6 cellular contexts compared by ENCODE assay signal in the genomic region with DNA sequence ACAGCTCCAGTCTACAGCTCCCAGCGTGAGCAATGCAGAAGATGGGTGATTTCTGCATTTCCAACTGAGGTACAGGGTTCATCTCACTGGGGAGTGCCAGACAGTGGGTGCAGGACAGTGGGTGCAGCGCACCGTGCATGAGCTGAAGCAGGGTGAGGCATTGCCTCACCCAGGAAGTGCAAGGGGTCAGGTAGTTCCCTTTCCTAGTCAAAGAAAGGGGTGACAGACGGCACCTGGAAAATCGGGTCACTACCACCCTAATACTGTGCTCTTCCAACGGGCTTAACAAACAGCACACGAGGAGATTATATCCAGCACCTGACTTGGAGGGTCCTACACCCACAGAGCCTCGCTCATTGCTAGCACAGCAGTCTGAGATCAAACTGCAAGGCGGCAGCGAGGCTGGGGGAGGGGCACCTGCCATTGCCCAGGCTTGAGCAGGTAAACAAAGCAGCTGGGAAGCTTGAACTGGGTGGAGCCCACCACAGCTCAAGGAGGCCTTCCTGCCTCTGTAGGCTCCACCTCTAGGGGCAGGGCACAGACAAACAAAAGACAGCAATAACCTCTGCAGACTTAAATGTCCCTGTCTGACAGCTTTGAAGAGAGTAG.
DNase-seq lines count a peak whose midpoint lies in the region; ATAC-seq and TF ChIP-seq lines count a peak whose summit lies in the region.
"Not testable (repeated sequence)": the region's sequence is repeated elsewhere in the genome, so short reads cannot be mapped to it uniquely, and the experiment has no call there.

No MANE protein-coding gene starts in this region.

- intact Hi-C loops in CD4-positive, alpha-beta memory T cell (cut with micrococcal nuclease); mucosa of descending colon (cut with DNase I, micrococcal nuclease): not testable (repeated sequence)

- H3K27me3 Mint-ChIP-seq in CD4-positive, alpha-beta memory T cell; T-helper 2 cell treated with Interferon-gamma antibody and Interleukin-4, amounts not matched to agents 5 μg/mL and 100 μg/mL, for 36 hours (ENCODE audit: low read depth); activated CD4-positive, alpha-beta memory T cell treated with anti-CD3 and anti-CD28 coated beads, Interleukin-2, amount 10 ng/mL, durations not matched to agents 7 days and 5 days; activated naive CD4-positive, alpha-beta T cell treated with anti-CD3 and anti-CD28 coated beads, Interleukin-2, amount 10 ng/mL, durations not matched to agents 7 days and 5 days: not testable (repeated sequence)

- H3K4me3 ChIP-seq in CD4-positive, alpha-beta memory T cell (ENCODE audit: low read length in 2 of 2); mucosa of descending colon: not testable (repeated sequence)
- peak overlapping the region; percentile 10 for H3K4me3 ChIP-seq in Jurkat, Clone E6-1 (ENCODE audit: low read length)

- H3K4me1 ChIP-seq in CD4-positive, alpha-beta memory T cell (ENCODE audit: insufficient read depth, low read length); mucosa of descending colon (ENCODE audit: low read depth): not testable (repeated sequence)

- H3K9me3 Mint-ChIP-seq in CD4-positive, alpha-beta memory T cell; activated CD4-positive, alpha-beta memory T cell treated with anti-CD3 and anti-CD28 coated beads, Interleukin-2, amount 10 ng/mL, durations not matched to agents 7 days and 5 days; activated naive CD4-positive, alpha-beta T cell treated with anti-CD3 and anti-CD28 coated beads, Interleukin-2, amount 10 ng/mL, durations not matched to agents 7 days and 5 days: not testable (repeated sequence)
- peaks cover 13% of the 10 kb centered on the region for H3K9me3 Mint-ChIP-seq in T-helper 2 cell treated with Interferon-gamma antibody and Interleukin-4, amounts not matched to agents 5 μg/mL and 100 μg/mL, for 36 hours

- ATAC-seq in mucosa of descending colon, result not testable (repeated sequence)

- H3K4me3 Mint-ChIP-seq in CD4-positive, alpha-beta memory T cell, result peak overlapping the region; percentile 3 to 66 (median 32)
- H3K4me3 Mint-ChIP-seq in T-helper 2 cell treated with Interferon-gamma antibody and Interleukin-4, amounts not matched to agents 5 μg/mL and 100 μg/mL, for 36 hours, result peak overlapping the region; percentile 7
- H3K4me3 Mint-ChIP-seq in activated CD4-positive, alpha-beta memory T cell treated with anti-CD3 and anti-CD28 coated beads, Interleukin-2, amount 10 ng/mL, durations not matched to agents 7 days and 5 days; activated naive CD4-positive, alpha-beta T cell treated with anti-CD3 and anti-CD28 coated beads, Interleukin-2, amount 10 ng/mL, durations not matched to agents 7 days and 5 days: not testable (repeated sequence)

- peak overlapping the region in 2 of 7 donors; percentile 13 to 77 for H3K27ac Mint-ChIP-seq in CD4-positive, alpha-beta memory T cell
- not testable (repeated sequence) for H3K27ac Mint-ChIP-seq in T-helper 2 cell treated with Interferon-gamma antibody and Interleukin-4, amounts not matched to agents 5 μg/mL and 100 μg/mL, for 36 hours; activated naive CD4-positive, alpha-beta T cell treated with anti-CD3 and anti-CD28 coated beads, Interleukin-2, amount 10 ng/mL, durations not matched to agents 7 days and 5 days
- H3K27ac Mint-ChIP-seq in activated CD4-positive, alpha-beta memory T cell treated with anti-CD3 and anti-CD28 coated beads, Interleukin-2, amount 10 ng/mL, durations not matched to agents 7 days and 5 days, result peak overlapping the region; percentile 40

- not testable (repeated sequence) for H3K9me3 ChIP-seq in CD4-positive, alpha-beta memory T cell (ENCODE audit: control insufficient read depth in 1 of 2, low read length in 2 of 2); mucosa of descending colon

- TF ChIP-seq CTCF in mucosa of descending colon (IDR thresholded peaks at IDR 0.05), result not testable (repeated sequence)

- not testable (repeated sequence) for H3K27me3 ChIP-seq in CD4-positive, alpha-beta memory T cell (ENCODE audit: insufficient read depth, low read length)

- peak; percentile 23 to 41 (median 31) for DNase-seq in CD4-positive, alpha-beta memory T cell
- peak; percentile 29 for DNase-seq in Jurkat, Clone E6-1 (ENCODE audit: low read depth, low spot score)
- DNase-seq in T-helper 2 cell treated with Interferon-gamma antibody and Interleukin-4, amounts not matched to agents 5 μg/mL and 100 μg/mL, for 36 hours (ENCODE audit: low spot score), result not testable (repeated sequence)
- peak; percentile 24 for DNase-seq in activated CD4-positive, alpha-beta memory T cell treated with anti-CD3 and anti-CD28 coated beads, Interleukin-2, amount 10 ng/mL, durations not matched to agents 7 days and 5 days
- peak; percentile 26 for DNase-seq in activated naive CD4-positive, alpha-beta T cell treated with anti-CD3 and anti-CD28 coated beads, Interleukin-2, amount 10 ng/mL, durations not matched to agents 7 days and 5 days
- peak in 2 of 3 donors; percentile 6 to 20 for DNase-seq in mucosa of descending colon

- peaks cover 7 to 18% (median 11%) of the 10 kb centered on the region in 4 donors for H3K4me1 Mint-ChIP-seq in CD4-positive, alpha-beta memory T cell
- H3K4me1 Mint-ChIP-seq in T-helper 2 cell treated with Interferon-gamma antibody and Interleukin-4, amounts not matched to agents 5 μg/mL and 100 μg/mL, for 36 hours (ENCODE audit: low read depth), result peaks cover 11% of the 10 kb centered on the region
- not testable (repeated sequence) for H3K4me1 Mint-ChIP-seq in activated CD4-positive, alpha-beta memory T cell treated with anti-CD3 and anti-CD28 coated beads, Interleukin-2, amount 10 ng/mL, durations not matched to agents 7 days and 5 days; activated naive CD4-positive, alpha-beta T cell treated with anti-CD3 and anti-CD28 coated beads, Interleukin-2, amount 10 ng/mL, durations not matched to agents 7 days and 5 days

- H3K36me3 ChIP-seq in CD4-positive, alpha-beta memory T cell (ENCODE audit: insufficient read depth, low read length); mucosa of descending colon (ENCODE audit: low read depth): not testable (repeated sequence)

- H3K36me3 Mint-ChIP-seq in CD4-positive, alpha-beta memory T cell, result peaks cover 27 to 28% of the 10 kb centered on the region in 2 donors
- peaks cover 62% of the 10 kb centered on the region for H3K36me3 Mint-ChIP-seq in T-helper 2 cell treated with Interferon-gamma antibody and Interleukin-4, amounts not matched to agents 5 μg/mL and 100 μg/mL, for 36 hours (ENCODE audit: low read depth)
- peaks cover 42% of the 10 kb centered on the region for H3K36me3 Mint-ChIP-seq in activated CD4-positive, alpha-beta memory T cell treated with anti-CD3 and anti-CD28 coated beads, Interleukin-2, amount 10 ng/mL, durations not matched to agents 7 days and 5 days (ENCODE audit: low read depth)
- peaks cover 39% of the 10 kb centered on the region for H3K36me3 Mint-ChIP-seq in activated naive CD4-positive, alpha-beta T cell treated with anti-CD3 and anti-CD28 coated beads, Interleukin-2, amount 10 ng/mL, durations not matched to agents 7 days and 5 days

- not testable (repeated sequence) for H3K27ac ChIP-seq in CD4-positive, alpha-beta memory T cell (ENCODE audit: low read depth, low read length)

- CTCF ChIA-PET in CD4-positive, alpha-beta memory T cell (lab: Charles Lee; ENCODE audit: partially characterized antibody); activated CD4-positive, alpha-beta memory T cell treated with anti-CD3 and anti-CD28 coated beads, Interleukin-2, amount 10 ng/mL, durations not matched to agents 7 days and 5 days (lab: Charles Lee); activated naive CD4-positive, alpha-beta T cell treated with anti-CD3 and anti-CD28 coated beads, Interleukin-2, amount 10 ng/mL, durations not matched to agents 7 days and 5 days (lab: Charles Lee): not testable (repeated sequence)

- POLR2A ChIA-PET in CD4-positive, alpha-beta memory T cell (lab: Charles Lee; ENCODE audit: partially characterized antibody), result interaction anchor here (0.9 kb wide), 1 partner anchor 220 kb away, joined by 3 read pairs; no protein-coding TSS in a partner anchor
- POLR2A ChIA-PET in activated CD4-positive, alpha-beta memory T cell treated with anti-CD3 and anti-CD28 coated beads, Interleukin-2, amount 10 ng/mL, durations not matched to agents 7 days and 5 days (lab: Charles Lee), result not testable (repeated sequence)
